ENCODE assay signal across 10 cellular contexts in the genomic region with DNA sequence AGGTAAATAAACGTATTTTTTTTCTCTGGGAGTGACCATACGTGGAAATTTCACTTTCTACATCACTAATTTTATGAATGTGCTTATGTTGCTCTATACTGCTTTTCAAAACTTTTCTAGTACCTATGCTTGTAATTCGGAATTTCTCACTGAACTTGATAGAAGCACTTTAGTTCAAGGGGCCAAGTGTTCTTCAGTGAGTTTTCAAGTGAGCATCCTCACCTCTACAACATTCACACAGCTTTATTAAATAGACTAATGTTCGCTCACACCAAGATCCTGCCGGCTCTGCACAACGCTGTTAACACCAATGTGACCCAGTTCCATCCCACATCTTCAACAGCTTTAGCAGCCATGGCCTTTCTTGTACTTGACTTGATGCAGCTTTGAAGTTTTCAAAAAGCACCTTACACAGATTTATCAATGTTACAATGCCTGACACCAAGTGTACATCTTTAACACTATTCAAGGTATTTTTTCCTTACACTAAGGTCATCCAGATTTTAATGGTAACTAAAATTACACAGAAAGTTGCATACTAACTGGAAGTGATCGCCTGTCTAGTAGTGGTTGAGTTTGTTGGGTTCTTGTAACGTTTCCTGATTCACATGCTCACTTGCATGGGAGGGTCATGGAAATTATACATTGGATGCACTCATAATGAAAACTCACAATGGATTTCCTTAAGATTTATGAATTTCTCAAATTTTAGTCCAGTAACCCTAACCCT. TPM values are rescaled to one million over a fixed set of nuclear protein-coding genes. Genes with fewer than 3 reads are reported as not detected.
DNase-seq lines count a peak whose midpoint lies in the region; ATAC-seq, FAIRE-seq and TF ChIP-seq lines count a peak whose summit lies in the region.
"Had no signal": no experiment of that assay in that cellular context is flagged by ENCODE, and none has a peak within 500 bp of the region (broad histone marks: within the 10 kb centered on the region; RNA-seq: fewer than 3 reads in every experiment).

No MANE protein-coding gene starts in this region.

- peak overlapping the region; percentile 70 for H3K27ac ChIP-seq in Panc1 (ENCODE audit: low read length)
- peak overlapping the region in 1 of 4 donors; percentile 47 for H3K27ac ChIP-seq in Peyer's patch

- ATAC-seq in Panc1, result peak; percentile 42

- TF ChIP-seq POLR2A in Peyer's patch (IDR thresholded peaks at IDR 0.05), result peak in 1 of 2 donors; percentile 5

- intact Hi-C loops in Panc1 (cut with micrococcal nuclease; ENCODE audit: unreplicated experiment), result loop anchor here (10.0 kb wide), 2 partner anchors 85 to 135 kb away; no protein-coding TSS in a partner anchor

- in situ Hi-C loops in Panc1 (cut with HindIII; ENCODE audit: low pct_unique_long_range_greater_than_20kb, low sequenced_read_pairs), result no loop called here

- FAIRE-seq in HTR-8/SVneo (lab: Jason Lieb, UNC), result no peak

- POLR2A ChIA-PET in Panc1 (lab: Charles Lee), result interaction anchor here (0.6 to 2.1 kb wide), 9 partner anchors 9 to 1713 kb away, joined by 3 to 14 read pairs (median 6); no protein-coding TSS in a partner anchor

- H3K36me3 ChIP-seq in Panc1 (ENCODE audit: control insufficient read depth, insufficient read depth, low read length), result peaks cover 15% of the 10 kb centered on the region
- peaks cover 0 to 34% (median 3%) of the 10 kb centered on the region in 3 donors for H3K36me3 ChIP-seq in Peyer's patch

- H3K9me3 ChIP-seq in Panc1 (ENCODE audit: control insufficient read depth, insufficient read depth, low read depth, low read length), result no peaks in the 10 kb centered on the region
- H3K9me3 ChIP-seq in Peyer's patch, result peaks cover 0 to 3% (median 0%) of the 10 kb centered on the region in 4 donors

- BruUV-seq in Panc1 (replicated peaks; lab: Mats Ljungman, UMichigan), result no TSS peak

- DNase-seq in EH (ENCODE audit: low read depth) (peak; percentile 25), Panc1 (ENCODE audit: low read depth, low spot score) (no peak), epithelial cell of proximal tubule (ENCODE audit: low read depth) (peak; percentile 61), pons (ENCODE audit: low spot score) (peak; percentile 55), OCI-M1 (lab: John Stamatoyannopoulos, UW) (no peak), Peyer's patch (no peak), HTR-8/SVneo (ENCODE audit: insufficient read length, low spot score) (no peak), NCI-H2107 treated with DMSO at 0.1 percent for 48 hours (lab: John Stamatoyannopoulos, UW; ENCODE audit: unreplicated experiment) (no peak)
- DNase-seq: activated naive CD8-positive, alpha-beta T cell treated with anti-CD3 and anti-CD28 coated beads, Interleukin-2, amount 10 ng/mL, durations not matched to agents 7 days and 5 days; NCI-H1694 had no signal

- CTCF ChIA-PET in Panc1 (lab: Charles Lee), result no interaction called here

- H3K4me3 ChIP-seq in Panc1 (ENCODE audit: low read depth in 2 of 2, low read length in 2 of 2) (peak overlapping the region; percentile 29 to 52; a peak in 3 of 4 replicates), epithelial cell of proximal tubule (ENCODE audit: low read depth, low read length) (peak overlapping the region; percentile 60), Peyer's patch (peak overlapping the region in 2 of 4 donors; percentile 1 to 39)

- H3K27me3 ChIP-seq in Panc1 (ENCODE audit: control insufficient read depth, insufficient read depth, low read length) (no peaks in the 10 kb centered on the region), Peyer's patch (no peaks in the 10 kb centered on the region)

- H3K4me1 ChIP-seq in Panc1 (ENCODE audit: control insufficient read depth, insufficient read depth, low read length) (peaks cover 27% of the 10 kb centered on the region), Peyer's patch (peaks cover 0 to 36% (median 0%) of the 10 kb centered on the region in 4 donors)

- TF ChIP-seq CTCF in Panc1 (IDR thresholded peaks at IDR 0.05), result no peak
- TF ChIP-seq CTCF in epithelial cell of proximal tubule (conservative IDR thresholded peaks at IDR 0.05; ENCODE audit: low read depth, low read length), result no peak
- no peak for TF ChIP-seq CTCF in Peyer's patch (IDR thresholded peaks at IDR 0.05)

RNA-seq across cellular contexts. Expression of a gene that starts 4.5 kb away (rescaled TPM):
- total RNA-seq in Panc1 (2021; ENCODE audit: unreplicated experiment) (1,725 TPM), epithelial cell of proximal tubule (679 and 827 TPM in 2 replicates), Peyer's patch (1,000 to 10,000 TPM in 3 of 4 donors, 100 to 1,000 TPM in 1; 898 to 2,531 (median 1,185) TPM)
- polyA plus RNA-seq in Panc1 (2012; ENCODE audit: insufficient read length), result 2,683 TPM

RNA-seq across cellular contexts. Expression of a gene that starts 46.3 kb away (rescaled TPM):
- total RNA-seq in Panc1 (2021; ENCODE audit: unreplicated experiment) (359 TPM), epithelial cell of proximal tubule (21.9 and 72.8 TPM in 2 replicates), Peyer's patch (100 to 1,000 TPM in 1 of 4 donors, 10 to 100 TPM in 3; 14.9 to 214 (median 64.6) TPM)
- polyA plus RNA-seq in Panc1 (2012; ENCODE audit: insufficient read length), result 1,007 TPM

Comparison
In these comparisons a context has a peak if more than half of its experiments do, and no peak if none do; other contexts are left out.
1. DNase-seq: peak in EH (single experiment), epithelial cell of proximal tubule (single experiment) and pons (single experiment); none in Panc1 (single experiment), OCI-M1 (single experiment), Peyer's patch (0 of 3), HTR-8/SVneo (single experiment) and NCI-H2107 treated with DMSO at 0.1 percent for 48 hours (single experiment).